ENCODE assay signal across 9 cellular contexts in genomic region chr20:47568019-47568418, GRCh38.
A peak's percentile ranks its signal among the peaks of the same experiment; 100 is the strongest.
DNase-seq lines count a peak whose midpoint lies in the region; ATAC-seq and TF ChIP-seq lines count a peak whose summit lies in the region.
"Had no signal": no experiment of that assay in that cellular context is flagged by ENCODE, and none has a peak within 500 bp of the region (broad histone marks: within the 10 kb centered on the region; RNA-seq: fewer than 3 reads in every experiment).

No MANE protein-coding gene starts in this region.

- peak; percentile 78 for DNase-seq in EL
- peak; percentile 37 for DNase-seq in NCI-H526 treated with DMSO at 0.1 percent for 48 hours (lab: John Stamatoyannopoulos, UW)
- peak; percentile 83 for DNase-seq in prostate gland (ENCODE audit: low spot score)
- DNase-seq in globus pallidus (ENCODE audit: low spot score), result no peak
- no peak for DNase-seq in stimulated activated naive CD4-positive, alpha-beta T cell (lab: John Stamatoyannopoulos, UW)
- DNase-seq in NCI-H1436 (lab: John Stamatoyannopoulos, UW), result no peak

- H3K4me1 ChIP-seq in endocrine pancreas (ENCODE audit: control insufficient read depth, insufficient read depth, low read length) (peaks cover 7% of the 10 kb centered on the region), prostate gland (replicated peaks) (peaks cover 5% of the 10 kb centered on the region)

- peak overlapping the region; percentile 68 to 69 for H3K27ac ChIP-seq in prostate gland
- H3K27ac ChIP-seq: HL-60 had no signal

- H3K4me3 ChIP-seq in endocrine pancreas (ENCODE audit: control insufficient read depth, insufficient read depth, low read length), result peak overlapping the region; percentile 55
- no peak overlapping the region for H3K4me3 ChIP-seq in prostate gland

- intact Hi-C loops in prostate gland (cut with DNase I), result no loop called here

- 11% methylated on average over 2 of the region's 2 CpGs for WGBS in prostate gland

- H3K36me3 ChIP-seq in endocrine pancreas (ENCODE audit: control insufficient read depth, insufficient read depth, low read length) (no peaks in the 10 kb centered on the region), prostate gland (no peaks in the 10 kb centered on the region)

- no peak overlapping the region for H3K9ac ChIP-seq in endocrine pancreas (ENCODE audit: control insufficient read depth, insufficient read depth, low read length)

- no peak for TF ChIP-seq CTCF in prostate gland (IDR thresholded peaks at IDR 0.05)

- ATAC-seq in HG03139 (IDR thresholded peaks at IDR 0.05; ENCODE audit: unreplicated experiment), result no peak

- TF ChIP-seq POLR2A in prostate gland (IDR thresholded peaks at IDR 0.05), result no peak

- H3K9me3 ChIP-seq in endocrine pancreas (ENCODE audit: control insufficient read depth, low read length) (peaks cover 4% of the 10 kb centered on the region), prostate gland (no peaks in the 10 kb centered on the region)

- H3K27me3 ChIP-seq in endocrine pancreas (ENCODE audit: control insufficient read depth, insufficient read depth, low read length), result no peaks in the 10 kb centered on the region
- H3K27me3 ChIP-seq in prostate gland (replicated peaks; ENCODE audit: insufficient read depth), result no peaks in the 10 kb centered on the region

Comparison
In these comparisons a context has a peak if more than half of its experiments do, and no peak if none do; other contexts are left out.
1. DNase-seq: peak in EL (single experiment), NCI-H526 treated with DMSO at 0.1 percent for 48 hours (single experiment) and prostate gland (single experiment); none in globus pallidus (single experiment), stimulated activated naive CD4-positive, alpha-beta T cell (0 of 6) and NCI-H1436 (single experiment).